In the genomic region with DNA sequence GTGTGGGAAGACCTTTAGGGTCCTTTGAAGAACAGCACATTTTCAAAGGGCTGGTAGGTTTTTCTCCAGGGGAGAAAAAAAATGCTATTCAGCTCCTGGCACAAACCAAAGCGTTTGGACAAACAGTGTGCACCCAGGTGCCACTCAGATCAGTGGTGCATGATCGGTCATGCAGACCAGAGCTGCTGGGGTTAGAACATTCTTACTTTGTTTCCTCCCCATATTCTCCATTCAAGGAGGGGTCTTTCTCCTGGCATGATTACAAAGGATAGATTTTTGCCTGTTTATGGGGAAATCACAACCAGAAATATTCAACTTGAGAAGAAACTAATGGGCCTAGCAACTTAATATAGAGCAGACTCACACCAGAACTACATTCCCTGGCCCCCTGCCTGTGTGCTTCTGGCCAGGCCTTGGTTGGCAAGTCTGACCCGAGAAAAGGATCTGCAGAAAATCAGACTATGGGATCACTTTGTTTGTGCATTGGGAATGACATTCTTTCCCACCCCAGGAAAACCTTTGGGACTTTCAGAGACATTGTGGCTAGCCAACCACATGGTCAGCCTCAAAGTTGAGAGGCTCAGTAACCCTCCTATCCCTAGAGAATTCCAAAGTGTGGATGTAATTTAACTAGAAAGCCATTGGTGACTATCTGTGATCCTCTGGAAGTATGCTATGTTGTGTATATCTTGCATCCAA, we compare ENCODE assay signal across 17 cellular contexts.
A peak's percentile ranks its signal among the peaks of the same experiment; 100 is the strongest.
DNase-seq lines count a peak whose midpoint lies in the region; ATAC-seq, FAIRE-seq and TF ChIP-seq lines count a peak whose summit lies in the region.
"Had no signal": no experiment of that assay in that cellular context is flagged by ENCODE, and none has a peak within 500 bp of the region (broad histone marks: within the 10 kb centered on the region; RNA-seq: fewer than 3 reads in every experiment).

No MANE protein-coding gene starts in this region.

- WGBS in liver, result 67% methylated on average over 3 of the region's 3 CpGs
- 70% methylated on average over 3 of the region's 3 CpGs for WGBS in HepG2 (ENCODE audit: low lambda C conversion rate)
- 46 to 62% (median 53%) methylated on average over 3 of the region's 3 CpGs for WGBS in heart left ventricle, 4 donors

- H3K79me2 ChIP-seq in HepG2 (ENCODE audit: insufficient read depth, low read length), result no peaks in the 10 kb centered on the region

- no peak for FAIRE-seq in HepG2 (lab: Jason Lieb, UNC)
- FAIRE-seq: A549, colon had no signal

- H4K20me1 ChIP-seq in HepG2 (ENCODE audit: insufficient read depth, low read length), result no peaks in the 10 kb centered on the region

- H3K4me1 ChIP-seq in liver (ENCODE audit: control insufficient read depth in 4 of 4, insufficient read depth in 4 of 4, low read length in 3 of 4), result peaks cover 0 to 6% (median 2%) of the 10 kb centered on the region in 4 donors
- no peaks in the 10 kb centered on the region for H3K4me1 ChIP-seq in HepG2 (ENCODE audit: insufficient read depth, low read length)
- peaks cover 0 to 27% (median 14%) of the 10 kb centered on the region in 12 donors for H3K4me1 ChIP-seq in heart left ventricle
- H3K4me1 ChIP-seq: A549, Peyer's patch had no signal

- no peaks in the 10 kb centered on the region for H3K36me3 Mint-ChIP-seq in nephron progenitor cell (ENCODE audit: low read depth)

- TF ChIP-seq POLR2A in HepG2 (IDR thresholded peaks at IDR 0.05; ENCODE audit: insufficient read depth in 1 of 2, low read depth in 2 of 2, low read length in 2 of 2) (no peak), heart left ventricle (IDR thresholded peaks at IDR 0.05) (no peak)

- H3K9ac ChIP-seq in liver (ENCODE audit: low read depth in 1 of 2, low read length in 2 of 2) (peak overlapping the region in 1 of 2 donors; percentile 22), HepG2 (ENCODE audit: insufficient read depth, low read depth, low read length) (no peak overlapping the region)

- BruUV-seq in HepG2 (replicated peaks; lab: Mats Ljungman, UMichigan), result no TSS peak

- POLR2A ChIA-PET in HepG2 (lab: Yijun Ruan, JAX), result no interaction called here

- ATAC-seq in HepG2, result no peak
- ATAC-seq in heart left ventricle, result peak; percentile 60 to 73 (median 69)
- ATAC-seq in HG03469 (IDR thresholded peaks at IDR 0.05; ENCODE audit: unreplicated experiment), result no peak
- no peak for ATAC-seq in GM18861 (IDR thresholded peaks at IDR 0.05; ENCODE audit: unreplicated experiment)
- ATAC-seq in HG03442 (IDR thresholded peaks at IDR 0.05; ENCODE audit: unreplicated experiment), result no peak
- no peak for ATAC-seq in GM21529 (IDR thresholded peaks at IDR 0.05; ENCODE audit: unreplicated experiment)
- ATAC-seq: A549; naive thymus-derived CD4-positive, alpha-beta T cell had no signal

- TF ChIP-seq EP300 in HepG2 (IDR thresholded peaks at IDR 0.05; ENCODE audit: low read depth in 2 of 2, low read length in 2 of 2), result no peak
- no peak for TF ChIP-seq EP300 in HepG2 (CRISPR knock-in tag; IDR thresholded peaks at IDR 0.05; ENCODE audit: borderline replicate concordance)

- H3K4me2 ChIP-seq in HepG2 (ENCODE audit: low read depth, low read length), result no peak overlapping the region
- H3K4me2 ChIP-seq: A549 had no signal

- no peak overlapping the region for H3K4me3 Mint-ChIP-seq in nephron progenitor cell
- H3K4me3 Mint-ChIP-seq: naive thymus-derived CD4-positive, alpha-beta T cell had no signal

- TF ChIP-seq RAD21 in liver (IDR thresholded peaks at IDR 0.05) (no peak), HepG2 (CRISPR knock-in tag; IDR thresholded peaks at IDR 0.05) (no peak)

- H3K36me3 ChIP-seq in liver (ENCODE audit: control insufficient read depth in 4 of 4, insufficient read depth in 3 of 4, low read depth in 1 of 4, low read length in 3 of 4) (no peaks in the 10 kb centered on the region), HepG2 (replicated peaks in 1 of 2; ENCODE audit: control insufficient read depth in 1 of 2, insufficient read depth in 2 of 2, low read length in 2 of 2) (no peaks in the 10 kb centered on the region), heart left ventricle (peaks cover 0 to 17% (median 0%) of the 10 kb centered on the region in 9 donors)
- H3K36me3 ChIP-seq: Peyer's patch had no signal

- no peak for DNase-seq in HepG2 (ENCODE audit: low spot score)
- peak in 2 of 5 donors; percentile 42 to 65 for DNase-seq in heart left ventricle
- peak; percentile 9 for DNase-seq in nephron progenitor cell
- DNase-seq: activated T-cell treated with anti-CD3 and anti-CD28 coated beads, Interleukin-2, amount 50 U/mL, for 1 hour; naive thymus-derived CD4-positive, alpha-beta T cell; NCI-H526 treated with DMSO at 0.1 percent for 48 hours; Peyer's patch; stimulated activated CD4-positive, alpha-beta T cell treated with anti-CD3 and anti-CD28 coated beads, Interleukin-1b, Interleukin-23, amount 100 ng/mL, for 48 hours; SW 1271 had no signal

- H3K27me3 ChIP-seq in liver (ENCODE audit: control insufficient read depth in 4 of 4, insufficient read depth in 4 of 4, low read length in 3 of 4) (no peaks in the 10 kb centered on the region), HepG2 (ENCODE audit: control insufficient read depth in 1 of 2, insufficient read depth in 2 of 2, low read length in 2 of 2) (no peaks in the 10 kb centered on the region), heart left ventricle (no peaks in the 10 kb centered on the region)
- H3K27me3 ChIP-seq: Peyer's patch, tibial nerve had no signal

- CTCF ChIA-PET in HepG2 (lab: Yijun Ruan, JAX; ENCODE audit: low intra/inter-chr PET ratio, low total read pairs), result no interaction called here

- H2AFZ ChIP-seq in HepG2 (ENCODE audit: low read length), result no peak overlapping the region

- intact Hi-C loops in HepG2 (cut with micrococcal nuclease; ENCODE audit: unreplicated experiment), result no loop called here
- intact Hi-C loops in heart left ventricle (cut with DNase I), result no loop called here

- TF ChIP-seq CTCF in liver (IDR thresholded peaks at IDR 0.05; ENCODE audit: low read depth, low read length, missing input control) (no peak), HepG2 (CRISPR knock-in tag; IDR thresholded peaks at IDR 0.05) (no peak), heart left ventricle (IDR thresholded peaks at IDR 0.05) (no peak), nephron progenitor cell (IDR thresholded peaks at IDR 0.05) (no peak)

- no peak overlapping the region for H3K27ac Mint-ChIP-seq in nephron progenitor cell
- H3K27ac Mint-ChIP-seq: naive thymus-derived CD4-positive, alpha-beta T cell had no signal

- in situ Hi-C loops in HepG2 (cut with HindIII; ENCODE audit: extremely low pct_ligation_motif_present, low pct_unique_long_range_greater_than_20kb), result no loop called here

- H3K27ac ChIP-seq in liver (ENCODE audit: low read depth in 1 of 2, low read length in 2 of 2) (peak overlapping the region in 1 of 2 donors; percentile 18), HepG2 (ENCODE audit: extremely low read length, insufficient read depth, low read length) (no peak overlapping the region), heart left ventricle (peak overlapping the region in 6 of 12 donors; percentile 11 to 59 (median 26))
- H3K27ac ChIP-seq: A549, Peyer's patch, tibial nerve had no signal

- no peak overlapping the region for H3K4me3 ChIP-seq in liver (ENCODE audit: low read depth in 1 of 3, low read length in 3 of 3)
- H3K4me3 ChIP-seq in HepG2 (replicated peaks in 1 of 3; ENCODE audit: insufficient read depth in 1 of 3, low read depth in 2 of 3, low read length in 3 of 3), result no peak overlapping the region
- H3K4me3 ChIP-seq in heart left ventricle, result peak overlapping the region in 3 of 12 donors; percentile 8 to 36 (median 11)
- H3K4me3 ChIP-seq: A549, Peyer's patch, tibial nerve had no signal

- H3K27me3 Mint-ChIP-seq in nephron progenitor cell (ENCODE audit: low read depth, poor library complexity), result no peaks in the 10 kb centered on the region
- H3K27me3 Mint-ChIP-seq: naive thymus-derived CD4-positive, alpha-beta T cell had no signal

- H3K9me3 Mint-ChIP-seq in nephron progenitor cell, result no peaks in the 10 kb centered on the region

- H3K4me1 Mint-ChIP-seq in nephron progenitor cell, result peaks cover 11% of the 10 kb centered on the region

- H3K9me3 ChIP-seq in liver (ENCODE audit: control insufficient read depth in 4 of 4, low read length in 3 of 4), result no peaks in the 10 kb centered on the region
- H3K9me3 ChIP-seq in HepG2 (ENCODE audit: low read length), result no peaks in the 10 kb centered on the region
- no peaks in the 10 kb centered on the region for H3K9me3 ChIP-seq in heart left ventricle
- H3K9me3 ChIP-seq: Peyer's patch, tibial nerve had no signal

TF ChIP-seq in liver, 16 proteins besides CTCF, POLR2A, EP300 and RAD21 (continues in another document):
- no peak for TF ChIP-seq RXRA (IDR thresholded peaks at IDR 0.05)
- peak; percentile 62 for TF ChIP-seq NR2F2 (IDR thresholded peaks at IDR 0.05)
- TF ChIP-seq YY1 (IDR thresholded peaks at IDR 0.05), result no peak
- TF ChIP-seq, protein P1, sequence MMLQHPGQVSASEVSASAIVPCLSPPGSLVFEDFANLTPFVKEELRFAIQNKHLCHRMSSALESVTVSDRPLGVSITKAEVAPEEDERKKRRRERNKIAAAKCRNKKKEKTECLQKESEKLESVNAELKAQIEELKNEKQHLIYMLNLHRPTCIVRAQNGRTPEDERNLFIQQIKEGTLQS (IDR thresholded peaks at IDR 0.05), result no peak
- no peak for TF ChIP-seq JUND (IDR thresholded peaks at IDR 0.05)
- TF ChIP-seq, protein P2, sequence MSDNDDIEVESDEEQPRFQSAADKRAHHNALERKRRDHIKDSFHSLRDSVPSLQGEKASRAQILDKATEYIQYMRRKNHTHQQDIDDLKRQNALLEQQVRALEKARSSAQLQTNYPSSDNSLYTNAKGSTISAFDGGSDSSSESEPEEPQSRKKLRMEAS (IDR thresholded peaks at IDR 0.05), result no peak
- TF ChIP-seq FOXA1 (IDR thresholded peaks at IDR 0.05), result no peak
- TF ChIP-seq FOXA2 (IDR thresholded peaks at IDR 0.05), result no peak

TF ChIP-seq in HepG2, 621 proteins besides CTCF, POLR2A, EP300 and RAD21:
- TF ChIP-seq, protein P3, sequence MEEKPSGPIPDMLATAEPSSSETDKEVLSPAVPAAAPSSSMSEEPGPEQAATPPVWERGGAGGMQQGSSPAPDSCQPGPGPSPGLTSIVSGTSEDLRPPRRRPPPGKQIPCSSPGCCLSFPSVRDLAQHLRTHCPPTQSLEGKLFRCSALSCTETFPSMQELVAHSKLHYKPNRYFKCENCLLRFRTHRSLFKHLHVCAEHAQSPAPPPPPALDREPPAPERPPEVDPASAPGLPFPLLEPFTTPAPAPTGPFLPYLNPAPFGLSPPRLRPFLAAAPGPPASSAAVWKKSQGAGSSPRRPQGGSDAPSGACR (CRISPR knock-in tag; IDR thresholded peaks at IDR 0.05), result no peak
- TF ChIP-seq ZBTB8A (CRISPR knock-in tag; IDR thresholded peaks at IDR 0.05; ENCODE audit: borderline replicate concordance, low read depth), result no peak
- TF ChIP-seq TAF15 (IDR thresholded peaks at IDR 0.05; ENCODE audit: low read depth, low read length, poor library complexity, severe bottlenecking), result no peak
- no peak for TF ChIP-seq SETDB1 (CRISPR knock-in tag; IDR thresholded peaks at IDR 0.05; ENCODE audit: borderline replicate concordance)
- TF ChIP-seq RBAK (CRISPR knock-in tag; IDR thresholded peaks at IDR 0.05), result no peak
- no peak for TF ChIP-seq NCOR1 (IDR thresholded peaks at IDR 0.05; ENCODE audit: borderline replicate concordance, low read length)

Comparison
In these comparisons a context has a peak if more than half of its experiments do, and no peak if none do; other contexts are left out.
1. ATAC-seq: peak in heart left ventricle (4 of 4); none in HepG2 (single experiment), HG03469 (single experiment), GM18861 (single experiment), HG03442 (single experiment) and GM21529 (single experiment).